In genomic region chrX:53262918-53263394, GRCh38 we compare ENCODE assay signal across 10 cellular contexts. TPM values are rescaled to one million over a fixed set of nuclear protein-coding genes. Genes with fewer than 3 reads are reported as not detected.
DNase-seq lines count a peak whose midpoint lies in the region; ATAC-seq and TF ChIP-seq lines count a peak whose summit lies in the region.
"Had no signal": no experiment of that assay in that cellular context is flagged by ENCODE, and none has a peak within 500 bp of the region (broad histone marks: within the 10 kb centered on the region; RNA-seq: fewer than 3 reads in every experiment).

No MANE protein-coding gene starts in this region.

- H3K79me2 ChIP-seq in PC-9 (ENCODE audit: low read depth) = no peaks in the 10 kb centered on the region

- DNase-seq in activated CD4-positive, alpha-beta T cell treated with anti-CD3 and anti-CD28 coated beads for 36 hours = peak; percentile 36
- DNase-seq in activated CD4-positive, alpha-beta T cell treated with anti-CD3 and anti-CD28 coated beads for 4 hours = no peak
- DNase-seq in PC-9 = peak; percentile 63 to 81
- no peak for DNase-seq in central memory CD8-positive, alpha-beta T cell (ENCODE audit: low spot score in 2 of 2)
- DNase-seq in stimulated activated CD8-positive, alpha-beta memory T cell treated with anti-CD3 and anti-CD28 coated beads, Interleukin-4, amount 100 ng/mL, for 48 hours = peak; percentile 32
- DNase-seq in activated effector memory CD4-positive, alpha-beta T cell treated with anti-CD3 and anti-CD28 coated beads, Interleukin-2, amount 50 U/mL, for 16 hours = no peak
- DNase-seq: effector CD8-positive, alpha-beta T cell; naive B cell had no signal

- TF ChIP-seq CTCF in PC-9 (conservative IDR thresholded peaks at IDR 0.05) = no peak

- H3K4me1 ChIP-seq in PC-9 (replicated peaks; ENCODE audit: insufficient read depth) = peaks cover 40% of the 10 kb centered on the region

- H3K27ac ChIP-seq in PC-9 = peak overlapping the region; percentile 68

- no peak overlapping the region for H2AFZ ChIP-seq in PC-9

- no peak overlapping the region for H3K4me3 ChIP-seq in PC-9

- intact Hi-C loops in activated CD4-positive, alpha-beta T cell treated with anti-CD3 and anti-CD28 coated beads for 36 hours (cut with DNase I, micrococcal nuclease) = no loop called here
- intact Hi-C loops in PC-9 (cut with micrococcal nuclease; ENCODE audit: unreplicated experiment) = loop anchor here (1.0 kb wide), 1 partner anchor 18 kb away; the partner anchor contains the start of gene IQSEC2

- H3K9me2 ChIP-seq in PC-9 (ENCODE audit: insufficient read depth) = no peaks in the 10 kb centered on the region

- H3K9me3 Mint-ChIP-seq in activated CD4-positive, alpha-beta T cell treated with anti-CD3 and anti-CD28 coated beads for 36 hours (ENCODE audit: low read depth) = no peaks in the 10 kb centered on the region
- no peaks in the 10 kb centered on the region for H3K9me3 Mint-ChIP-seq in central memory CD8-positive, alpha-beta T cell

- no peaks in the 10 kb centered on the region for H3K27me3 ChIP-seq in PC-9 (ENCODE audit: insufficient read depth, low read depth)

- no peak overlapping the region for H3K27ac Mint-ChIP-seq in activated CD4-positive, alpha-beta T cell treated with anti-CD3 and anti-CD28 coated beads for 36 hours
- no peak overlapping the region for H3K27ac Mint-ChIP-seq in central memory CD8-positive, alpha-beta T cell (ENCODE audit: low read depth)

- H3K4me1 Mint-ChIP-seq in activated CD4-positive, alpha-beta T cell treated with anti-CD3 and anti-CD28 coated beads for 36 hours = peaks cover 28% of the 10 kb centered on the region
- H3K4me1 Mint-ChIP-seq in central memory CD8-positive, alpha-beta T cell = peaks cover 32% of the 10 kb centered on the region

- POLR2A ChIA-PET in activated CD4-positive, alpha-beta T cell treated with anti-CD3 and anti-CD28 coated beads for 36 hours (lab: Charles Lee) = interaction anchor here (0.6 kb wide), 1 partner anchor 27 kb away, joined by 4 read pairs; no protein-coding TSS in a partner anchor
- POLR2A ChIA-PET in PC-9 (lab: Charles Lee; ENCODE audit: unreplicated experiment) = interaction anchor here (0.5 to 0.6 kb wide), 5 partner anchors 8 to 1745 kb away, joined by 3 to 16 read pairs (median 3); no protein-coding TSS in a partner anchor

- BruUV-seq in PC-9 (replicated peaks; lab: Mats Ljungman, UMichigan) = no TSS peak

- H3K4me2 ChIP-seq in PC-9 = peak overlapping the region; percentile 40; the same call in 1 of the 2 replicates

- peak; percentile 38 for ATAC-seq in activated CD4-positive, alpha-beta T cell treated with anti-CD3 and anti-CD28 coated beads for 36 hours
- peak; percentile 14 for ATAC-seq in central memory CD8-positive, alpha-beta T cell (replicated peaks; ENCODE audit: extremely low read depth, poor library complexity, severe bottlenecking)
- ATAC-seq in GM19395 (IDR thresholded peaks at IDR 0.05; ENCODE audit: unreplicated experiment) = no peak
- no peak for ATAC-seq in HG03196 (IDR thresholded peaks at IDR 0.05; ENCODE audit: unreplicated experiment)

- H4K20me1 ChIP-seq in PC-9 (ENCODE audit: insufficient read depth) = no peaks in the 10 kb centered on the region

- H3K4me3 Mint-ChIP-seq in activated CD4-positive, alpha-beta T cell treated with anti-CD3 and anti-CD28 coated beads for 36 hours = no peak overlapping the region
- no peak overlapping the region for H3K4me3 Mint-ChIP-seq in central memory CD8-positive, alpha-beta T cell
- H3K4me3 Mint-ChIP-seq: naive B cell had no signal

- no peaks in the 10 kb centered on the region for H3K9me3 ChIP-seq in PC-9 (ENCODE audit: insufficient read depth, low read depth)

- H3K36me3 ChIP-seq in PC-9 (ENCODE audit: low read depth) = no peaks in the 10 kb centered on the region

- H3F3A ChIP-seq in PC-9 (ENCODE audit: insufficient read depth, low read depth) = peaks cover 11% of the 10 kb centered on the region; the same call in 1 of the 2 replicates

- no peaks in the 10 kb centered on the region for H3K27me3 Mint-ChIP-seq in activated CD4-positive, alpha-beta T cell treated with anti-CD3 and anti-CD28 coated beads for 36 hours
- no peaks in the 10 kb centered on the region for H3K27me3 Mint-ChIP-seq in central memory CD8-positive, alpha-beta T cell

- CTCF ChIA-PET in activated CD4-positive, alpha-beta T cell treated with anti-CD3 and anti-CD28 coated beads for 36 hours (lab: Charles Lee) = interaction anchor here (0.7 to 1.2 kb wide), 4 partner anchors 23 to 183 kb away, joined by 3 to 11 read pairs (median 4); no protein-coding TSS in a partner anchor
- CTCF ChIA-PET in PC-9 (lab: Charles Lee) = interaction anchor here (0.5 to 1.1 kb wide), 3 partner anchors 19 to 183 kb away, joined by 3 to 4 read pairs (median 3); partner anchors contain the start of gene IQSEC2

- H3K36me3 Mint-ChIP-seq in activated CD4-positive, alpha-beta T cell treated with anti-CD3 and anti-CD28 coated beads for 36 hours (ENCODE audit: low read depth) = no peaks in the 10 kb centered on the region
- H3K36me3 Mint-ChIP-seq in central memory CD8-positive, alpha-beta T cell (ENCODE audit: insufficient read depth) = peaks cover under 1% of the 10 kb centered on the region
- H3K36me3 Mint-ChIP-seq: naive B cell had no signal

RNA-seq across cellular contexts. Expression of gene IQSEC2, which starts 18.4 kb away (rescaled TPM):
- under 1 TPM; 0.21 TPM for total RNA-seq in activated CD4-positive, alpha-beta T cell treated with anti-CD3 and anti-CD28 coated beads for 36 hours
- 45.7 and 49.3 TPM in 2 replicates for total RNA-seq in PC-9 (2021)

RNA-seq across cellular contexts. Expression of gene KDM5C, which starts 37.9 kb away (rescaled TPM):
- 10 to 100 TPM; 84.6 to 96.5 TPM for total RNA-seq in activated CD4-positive, alpha-beta T cell treated with anti-CD3 and anti-CD28 coated beads for 36 hours
- total RNA-seq in PC-9 (2021) = 133 and 142 TPM in 2 replicates

Comparison
In these comparisons a context has a peak if more than half of its experiments do, and no peak if none do; other contexts are left out.
1. DNase-seq: peak in activated CD4-positive, alpha-beta T cell treated with anti-CD3 and anti-CD28 coated beads for 36 hours (single experiment), PC-9 (2 of 2) and stimulated activated CD8-positive, alpha-beta memory T cell treated with anti-CD3 and anti-CD28 coated beads, Interleukin-4, amount 100 ng/mL, for 48 hours (single experiment); none in activated CD4-positive, alpha-beta T cell treated with anti-CD3 and anti-CD28 coated beads for 4 hours (0 of 2), central memory CD8-positive, alpha-beta T cell (0 of 2) and activated effector memory CD4-positive, alpha-beta T cell treated with anti-CD3 and anti-CD28 coated beads, Interleukin-2, amount 50 U/mL, for 16 hours (single experiment).
2. ATAC-seq: peak in activated CD4-positive, alpha-beta T cell treated with anti-CD3 and anti-CD28 coated beads for 36 hours (single experiment) and central memory CD8-positive, alpha-beta T cell (single experiment); none in GM19395 (single experiment) and HG03196 (single experiment).
3. RNA of gene IQSEC2, which starts 18.4 kb away (total RNA-seq): 45.7 to 49.3 TPM in PC-9; 0.21 TPM in activated CD4-positive, alpha-beta T cell treated with anti-CD3 and anti-CD28 coated beads for 36 hours; every median in the first group is over 10 times any median in the second.